Comparison of ENCODE assay signal across 8 cellular contexts in the genomic region with DNA sequence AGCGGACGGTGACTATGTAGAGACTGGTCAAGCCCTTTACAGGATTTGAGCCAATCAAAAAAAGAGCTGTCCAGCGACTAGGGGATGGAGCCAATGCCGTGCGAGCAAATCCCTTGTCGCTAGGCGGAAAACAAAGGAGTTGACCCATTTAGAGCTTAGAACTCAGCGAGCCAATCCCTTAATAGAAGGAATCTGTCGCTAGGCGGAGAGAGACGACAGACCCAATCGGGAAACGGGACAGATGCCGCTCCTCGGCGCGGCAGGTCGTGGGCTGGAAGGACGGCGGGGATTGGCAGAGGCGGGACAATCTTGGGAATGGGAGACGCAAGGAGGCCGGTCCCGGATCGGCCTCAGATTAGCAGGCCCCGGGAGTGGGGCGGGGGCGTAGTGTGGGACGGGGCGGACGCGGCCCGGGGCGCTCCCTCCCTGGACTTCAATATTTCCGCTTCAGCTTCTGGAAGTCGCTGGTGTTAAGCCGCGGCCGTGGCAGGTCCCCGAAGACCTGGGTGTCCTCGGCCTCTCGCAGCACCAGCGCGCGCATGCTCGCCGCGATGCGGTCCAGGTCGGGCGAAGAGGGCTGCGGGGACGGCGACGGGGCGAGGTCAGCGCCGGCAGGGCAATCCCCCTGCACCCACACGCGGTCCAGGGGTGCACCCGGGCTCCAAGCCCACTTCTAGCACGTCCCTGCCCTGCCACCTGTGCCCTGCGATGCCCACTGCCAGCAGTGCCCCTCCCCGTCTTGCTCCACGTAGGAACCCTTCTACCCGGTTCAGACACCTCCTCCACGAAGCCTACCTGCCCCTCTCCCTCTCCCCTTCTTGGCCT.
DNase-seq lines count a peak whose midpoint lies in the region; ATAC-seq, FAIRE-seq and TF ChIP-seq lines count a peak whose summit lies in the region.

No MANE protein-coding gene starts in this region.

- ATAC-seq in GM19035 (IDR thresholded peaks at IDR 0.05; ENCODE audit: unreplicated experiment) (peak; percentile 78), HG03342 (IDR thresholded peaks at IDR 0.05; ENCODE audit: unreplicated experiment) (peak; percentile 57)
- ATAC-seq in activated CD4-positive, CD25-positive, alpha-beta regulatory T cell treated with anti-CD3 and anti-CD28 coated beads, Interleukin-2, amount 50 U/mL, for 24 hours, result peak; percentile 84 to 85

- DNase-seq in AG10803 (ENCODE audit: low read depth) (peak; percentile 100), NCI-H446 (lab: John Stamatoyannopoulos, UW) (peak; percentile 99 to 100), cerebellar cortex (ENCODE audit: low spot score) (peak; percentile 100)
- peak; percentile 81 to 82 for DNase-seq in stimulated activated CD4-positive, alpha-beta T cell treated with anti-CD3 and anti-CD28 coated beads, Interleukin-12 subunit alpha, Interleukin-12 subunit beta, amount 100 ng/mL, for 24 hours (ENCODE audit: low read depth in 2 of 2)

- FAIRE-seq in islet of Langerhans (lab: Jason Lieb, UNC), result peak; percentile 100

- 0 out of 2 replicates have a peak, but pooled peaks have one; percentile 4 for TF ChIP-seq CTCF in AG10803 (conservative IDR thresholded peaks at IDR 0.05; ENCODE audit: low read length)

- H3K4me3 ChIP-seq in AG10803 (ENCODE audit: low read length), result peak overlapping the region; percentile 60

Comparison
In these comparisons a context has a peak if more than half of its experiments do, and no peak if none do; other contexts are left out.
1. Peak in every context shown above with its lines: DNase-seq, ATAC-seq and H3K4me3 ChIP-seq.